9 cellular contexts compared by ENCODE assay signal in the genomic region with DNA sequence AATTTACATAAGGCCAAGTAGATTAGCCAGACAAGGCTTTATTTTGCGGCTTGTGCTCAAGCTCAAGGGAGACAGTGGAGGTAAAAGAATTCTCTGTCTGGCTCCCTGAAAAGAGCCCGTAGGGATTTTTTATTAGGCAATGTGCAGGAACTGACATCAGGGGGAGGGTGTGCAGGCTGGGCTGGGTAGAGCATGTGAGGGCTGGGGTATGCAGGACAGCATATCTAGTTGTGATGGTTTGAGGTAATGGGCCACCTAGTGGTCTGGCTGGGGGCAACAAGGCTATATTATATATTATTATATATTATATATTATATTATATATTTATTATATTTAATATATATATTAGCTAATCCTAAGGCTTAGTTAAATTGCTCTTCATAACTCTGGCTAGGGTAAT.
DNase-seq lines count a peak whose midpoint lies in the region; ATAC-seq and TF ChIP-seq lines count a peak whose summit lies in the region.
"Had no signal": no experiment of that assay in that cellular context is flagged by ENCODE, and none has a peak within 500 bp of the region (broad histone marks: within the 10 kb centered on the region; RNA-seq: fewer than 3 reads in every experiment).

No MANE protein-coding gene starts in this region.

- H3K4me1 ChIP-seq in mammary epithelial cell (ENCODE audit: insufficient read depth, low read length): no peaks in the 10 kb centered on the region

- BruUV-seq in mammary epithelial cell (replicated peaks; lab: Mats Ljungman, UMichigan): no TSS peak

- no peaks in the 10 kb centered on the region for H4K20me1 ChIP-seq in mammary epithelial cell (ENCODE audit: insufficient read depth, low read length)

- H2AFZ ChIP-seq in mammary epithelial cell (ENCODE audit: low read depth, low read length): no peak overlapping the region

- no peak for ATAC-seq in esophagus mucosa
- ATAC-seq in HG02588 (IDR thresholded peaks at IDR 0.05; ENCODE audit: unreplicated experiment): no peak

- CTCF ChIA-PET in mammary epithelial cell (lab: Charles Lee; ENCODE audit: low non-redundant PET): no interaction called here

- WGBS in mammary epithelial cell (ENCODE audit: low coverage, missing lambda C conversion rate): 71% methylated on average over 2 of the region's 2 CpGs

- no peaks in the 10 kb centered on the region for H3K4me1 Mint-ChIP-seq in type B pancreatic cell (ENCODE audit: unreplicated experiment)

- intact Hi-C loops in mammary epithelial cell (cut with micrococcal nuclease): no loop called here

- no peak overlapping the region for H3K27ac Mint-ChIP-seq in type B pancreatic cell

- H3K36me3 ChIP-seq in mammary epithelial cell (ENCODE audit: insufficient read depth, low read length): no peaks in the 10 kb centered on the region

- no peaks in the 10 kb centered on the region for H3K36me3 Mint-ChIP-seq in type B pancreatic cell

- in situ Hi-C loops in mammary epithelial cell (cut with MboI; ENCODE audit: low sequenced_read_pairs in 2 of 2): no loop called here

- H3K79me2 ChIP-seq in mammary epithelial cell (ENCODE audit: insufficient read depth, low read length): peaks cover 3% of the 10 kb centered on the region

- H3K27me3 Mint-ChIP-seq in type B pancreatic cell: no peaks in the 10 kb centered on the region

- peak; percentile 4 for DNase-seq in stimulated activated CD4-positive, alpha-beta T cell treated with anti-CD3 and anti-CD28 coated beads, Interleukin-15, amount 100 ng/mL, for 24 hours
- no peak for DNase-seq in stimulated activated CD4-positive, alpha-beta T cell treated with anti-CD3 and anti-CD28 coated beads, Interleukin-4, amount 100 ng/mL, for 24 hours
- DNase-seq in HuH-7.5 (ENCODE audit: low spot score) (peak; percentile 9), mammary epithelial cell (peak; percentile 2), type B pancreatic cell (ENCODE audit: extremely low spot score, unreplicated experiment) (no peak), cortex of kidney (lab: John Stamatoyannopoulos, UW) (no peak)
- DNase-seq: effector memory CD4-positive, alpha-beta T cell had no signal

- no peak overlapping the region for H3K4me2 ChIP-seq in mammary epithelial cell (ENCODE audit: insufficient read depth, low read depth, low read length)

- H3K27me3 ChIP-seq in mammary epithelial cell (ENCODE audit: insufficient read depth, low read length): no peaks in the 10 kb centered on the region

- dilution Hi-C loops in mammary epithelial cell (cut with HindIII; ENCODE audit: low sequenced_read_pairs): no loop called here

- no peak overlapping the region for H3K27ac ChIP-seq in mammary epithelial cell (ENCODE audit: insufficient read depth, low read depth, low read length)

- no peaks in the 10 kb centered on the region for H3K9me3 Mint-ChIP-seq in type B pancreatic cell

- peak; percentile 21 to 23 for TF ChIP-seq CTCF in mammary epithelial cell (conservative IDR thresholded peaks at IDR 0.05 in 1 of 2, IDR thresholded peaks at IDR 0.05 in 1 of 2; ENCODE audit: extremely low read depth in 1 of 2, insufficient read depth in 1 of 2, low read depth in 1 of 2, low read length in 2 of 2)
- peak; percentile 61 for TF ChIP-seq CTCF in type B pancreatic cell (conservative IDR thresholded peaks at IDR 0.05)

- H3K4me3 Mint-ChIP-seq in type B pancreatic cell: no peak overlapping the region

- H3K9ac ChIP-seq in mammary epithelial cell (ENCODE audit: insufficient read depth, low read length): no peak overlapping the region

- H3K9me3 ChIP-seq in mammary epithelial cell (replicated peaks; ENCODE audit: insufficient read depth, low read length): no peaks in the 10 kb centered on the region

- H3K4me3 ChIP-seq in mammary epithelial cell (replicated peaks in 1 of 3; ENCODE audit: insufficient read depth in 1 of 3, low read depth in 2 of 3, low read length in 3 of 3): no peak overlapping the region

Comparison
In these comparisons a context has a peak if more than half of its experiments do, and no peak if none do; other contexts are left out.
1. DNase-seq: peak in stimulated activated CD4-positive, alpha-beta T cell treated with anti-CD3 and anti-CD28 coated beads, Interleukin-15, amount 100 ng/mL, for 24 hours (single experiment), HuH-7.5 (single experiment) and mammary epithelial cell (single experiment); none in stimulated activated CD4-positive, alpha-beta T cell treated with anti-CD3 and anti-CD28 coated beads, Interleukin-4, amount 100 ng/mL, for 24 hours (single experiment), type B pancreatic cell (single experiment) and cortex of kidney (single experiment).